In genomic region chr4:679571-680083, GRCh38 we compare ENCODE assay signal across 19 cellular contexts.
"Had no signal": no experiment of that assay in that cellular context is flagged by ENCODE, and none has a peak within 500 bp of the region (broad histone marks: within the 10 kb centered on the region; RNA-seq: fewer than 3 reads in every experiment).

No MANE protein-coding gene starts in this region.

- H3K4me3 Mint-ChIP-seq: activated CD4-positive, alpha-beta memory T cell treated with anti-CD3 and anti-CD28 coated beads for 36 hours; activated naive CD4-positive, alpha-beta T cell treated with anti-CD3 and anti-CD28 coated beads, Interleukin-2, amount 10 ng/mL, durations not matched to agents 7 days and 5 days; memory B cell had no signal

- ATAC-seq: activated CD4-positive, CD25-positive, alpha-beta regulatory T cell treated with anti-CD3 and anti-CD28 coated beads, Interleukin-2, amount 50 U/mL, for 24 hours; activated CD8-positive, alpha-beta memory T cell treated with anti-CD3 and anti-CD28 coated beads, Interleukin-2, amount 10 ng/mL, durations not matched to agents 7 days and 5 days; gastroesophageal sphincter; heart right ventricle; left lobe of liver; T-cell had no signal

- H3K27ac ChIP-seq: dorsolateral prefrontal cortex, heart right ventricle, SK-N-MC had no signal

- H3K27me3 ChIP-seq: dorsolateral prefrontal cortex, heart right ventricle, transverse colon had no signal

- H3K36me3 Mint-ChIP-seq: activated CD4-positive, alpha-beta memory T cell treated with anti-CD3 and anti-CD28 coated beads for 36 hours; activated CD8-positive, alpha-beta memory T cell treated with anti-CD3 and anti-CD28 coated beads, Interleukin-2, amount 10 ng/mL, durations not matched to agents 7 days and 5 days; activated naive CD4-positive, alpha-beta T cell treated with anti-CD3 and anti-CD28 coated beads, Interleukin-2, amount 10 ng/mL, durations not matched to agents 7 days and 5 days; memory B cell; T-cell had no signal

- DNase-seq: activated CD4-positive, alpha-beta memory T cell treated with anti-CD3 and anti-CD28 coated beads for 36 hours; activated CD8-positive, alpha-beta memory T cell treated with anti-CD3 and anti-CD28 coated beads, Interleukin-2, amount 10 ng/mL, durations not matched to agents 7 days and 5 days; activated naive CD4-positive, alpha-beta T cell treated with anti-CD3 and anti-CD28 coated beads, Interleukin-2, amount 10 ng/mL, durations not matched to agents 7 days and 5 days; activated T-cell treated with anti-CD3 and anti-CD28 coated beads, Interleukin-2, amount 50 U/mL, for 1 hour; dorsolateral prefrontal cortex; heart right ventricle; sigmoid colon; stimulated activated CD4-positive, alpha-beta T cell treated with anti-CD3 and anti-CD28 coated beads, Interleukin-12 subunit alpha, Interleukin-12 subunit beta, amount 100 ng/mL, for 4 hours; stimulated activated CD4-positive, alpha-beta T cell treated with anti-CD3 and anti-CD28 coated beads, Interleukin-2, amount 100 ng/mL, for 24 hours; substantia nigra; T-cell; T1000 had no signal

- H3K4me3 ChIP-seq: gastroesophageal sphincter, sigmoid colon, SK-N-MC, transverse colon had no signal

- H3K27me3 Mint-ChIP-seq: activated CD4-positive, alpha-beta memory T cell treated with anti-CD3 and anti-CD28 coated beads for 36 hours; activated CD8-positive, alpha-beta memory T cell treated with anti-CD3 and anti-CD28 coated beads, Interleukin-2, amount 10 ng/mL, durations not matched to agents 7 days and 5 days; memory B cell; T-cell had no signal

- H3K9me3 ChIP-seq: gastroesophageal sphincter, heart right ventricle, sigmoid colon, transverse colon had no signal

- H3K27ac Mint-ChIP-seq: activated CD4-positive, alpha-beta memory T cell treated with anti-CD3 and anti-CD28 coated beads for 36 hours; activated naive CD4-positive, alpha-beta T cell treated with anti-CD3 and anti-CD28 coated beads, Interleukin-2, amount 10 ng/mL, durations not matched to agents 7 days and 5 days; memory B cell; nephron progenitor cell; T-cell had no signal

- H3K36me3 ChIP-seq: gastroesophageal sphincter, sigmoid colon, transverse colon had no signal

- H3K9me3 Mint-ChIP-seq: activated CD4-positive, alpha-beta memory T cell treated with anti-CD3 and anti-CD28 coated beads for 36 hours; activated naive CD4-positive, alpha-beta T cell treated with anti-CD3 and anti-CD28 coated beads, Interleukin-2, amount 10 ng/mL, durations not matched to agents 7 days and 5 days; memory B cell; nephron progenitor cell; T-cell had no signal
